Comparison of ENCODE assay signal across 15 cellular contexts in genomic region chr12:31021809-31022492, GRCh38. TPM values are rescaled to one million over a fixed set of nuclear protein-coding genes. Genes with fewer than 3 reads are reported as not detected.
A peak's percentile ranks its signal among the peaks of the same experiment; 100 is the strongest.
DNase-seq lines count a peak whose midpoint lies in the region; ATAC-seq and TF ChIP-seq lines count a peak whose summit lies in the region.
"Had no signal": no experiment of that assay in that cellular context is flagged by ENCODE, and none has a peak within 500 bp of the region (broad histone marks: within the 10 kb centered on the region; RNA-seq: fewer than 3 reads in every experiment).

No MANE protein-coding gene starts in this region.

- H2BK120ac ChIP-seq in IMR-90 (ENCODE audit: low read depth, low read length), result no peak overlapping the region

- H3K27me3 ChIP-seq in A673 (replicated peaks; ENCODE audit: insufficient read depth, low read depth, low read length, poor library complexity) (no peaks in the 10 kb centered on the region), IMR-90 (ENCODE audit: control insufficient read depth, insufficient read depth, low read length) (peaks cover 9% of the 10 kb centered on the region), foreskin keratinocyte (peaks cover 13% of the 10 kb centered on the region), GM23338 (ENCODE audit: insufficient read depth) (no peaks in the 10 kb centered on the region)
- H3K27me3 ChIP-seq: esophagus muscularis mucosa, right lobe of liver, tibial nerve had no signal

- H3K79me1 ChIP-seq in IMR-90 (ENCODE audit: low read depth in 1 of 2, low read length in 2 of 2), result no peaks in the 10 kb centered on the region

- H3K27ac Mint-ChIP-seq in GM23338, result no peak overlapping the region
- H3K27ac Mint-ChIP-seq: activated naive CD4-positive, alpha-beta T cell treated with anti-CD3 and anti-CD28 coated beads, Interleukin-2, amount 50 U/mL, for 72 hours had no signal

- H2BK20ac ChIP-seq in IMR-90 (ENCODE audit: low read depth, low read length), result no peak overlapping the region

- H3K9me3 Mint-ChIP-seq in GM23338, result peaks cover 8% of the 10 kb centered on the region

- H3K4me1 Mint-ChIP-seq in GM23338, result peaks cover 19% of the 10 kb centered on the region

- no peak overlapping the region for H3K27ac ChIP-seq in A673 (ENCODE audit: low read depth, low read length, poor library complexity, severe bottlenecking)
- H3K27ac ChIP-seq in IMR-90 (ENCODE audit: insufficient read depth, low read length), result no peak overlapping the region
- H3K27ac ChIP-seq in foreskin keratinocyte, result no peak overlapping the region
- no peak overlapping the region for H3K27ac ChIP-seq in GM23338 (ENCODE audit: low read depth)
- H3K27ac ChIP-seq: esophagus muscularis mucosa, right lobe of liver had no signal

- no peak overlapping the region for H2BK5ac ChIP-seq in IMR-90 (ENCODE audit: low read depth, low read length, poor library complexity, severe bottlenecking)

- H4K8ac ChIP-seq in IMR-90 (ENCODE audit: low read depth in 2 of 2, low read length in 2 of 2), result no peak overlapping the region

- TF ChIP-seq CTCF in A673 (conservative IDR thresholded peaks at IDR 0.05; ENCODE audit: low read depth, low read length), result 0 out of 2 replicates have a peak, but pooled peaks have one; percentile 28
- no peak for TF ChIP-seq CTCF in IMR-90 (conservative IDR thresholded peaks at IDR 0.05; ENCODE audit: low read depth, low read length)
- TF ChIP-seq CTCF in foreskin keratinocyte (conservative IDR thresholded peaks at IDR 0.05), result peak; percentile 9
- TF ChIP-seq CTCF in GM23338 (conservative IDR thresholded peaks at IDR 0.05; ENCODE audit: low read depth in 2 of 2), result peak in 1 of 2 experiments; percentile 24; a peak in 1 of 4 replicates

- DNase-seq in A673 (ENCODE audit: low spot score) (no peak), IMR-90 (no peak), foreskin keratinocyte (no peak), cardiac septum (ENCODE audit: low spot score) (no peak), GM23338 (ENCODE audit: low spot score) (no peak)
- DNase-seq: activated CD4-positive, CD25-positive, alpha-beta regulatory T cell treated with anti-CD3 and anti-CD28 coated beads, Interleukin-2, amount 50 U/mL, for 72 hours; Karpas-422; right lobe of liver; stimulated activated naive CD8-positive, alpha-beta T cell treated with anti-CD3 and anti-CD28 coated beads, Interleukin-15, Interleukin-2, amounts not matched to agents 100 U/mL and 50 U/mL, for 24 hours had no signal

- H3K23ac ChIP-seq in IMR-90 (ENCODE audit: low read depth, low read length), result no peak overlapping the region

- H3K9ac ChIP-seq in IMR-90 (ENCODE audit: low read depth, low read length), result no peak overlapping the region

- H3K4me2 ChIP-seq in IMR-90 (ENCODE audit: low read depth, low read length) (no peak overlapping the region), GM23338 (no peak overlapping the region)

- peaks cover 10% of the 10 kb centered on the region for H3K36me3 Mint-ChIP-seq in GM23338 (ENCODE audit: low read depth)
- H3K36me3 Mint-ChIP-seq: activated naive CD4-positive, alpha-beta T cell treated with anti-CD3 and anti-CD28 coated beads, Interleukin-2, amount 50 U/mL, for 72 hours had no signal

- CTCF ChIA-PET in A673 (lab: Charles Lee) (no interaction called here), IMR-90 (lab: Yijun Ruan, JAX) (interaction anchor here (0.5 to 0.6 kb wide), 2 partner anchors 62 to 1106 kb away, joined by 3 read pairs; no protein-coding TSS in a partner anchor)

- H2AFZ ChIP-seq in IMR-90 (replicated peaks; ENCODE audit: low read length, poor library complexity) (no peak overlapping the region), GM23338 (no peak overlapping the region)

- H2BK15ac ChIP-seq in IMR-90 (ENCODE audit: low read depth, low read length), result no peak overlapping the region

- no peak overlapping the region for H3K14ac ChIP-seq in IMR-90 (replicated peaks; ENCODE audit: low read depth, low read length)

- H4K20me1 ChIP-seq in IMR-90 (ENCODE audit: insufficient read depth, low read length), result no peaks in the 10 kb centered on the region
- no peaks in the 10 kb centered on the region for H4K20me1 ChIP-seq in GM23338 (replicated peaks; ENCODE audit: insufficient read depth)

- H3K9me3 ChIP-seq in A673 (ENCODE audit: low read depth, low read length, poor library complexity, severe bottlenecking) (no peaks in the 10 kb centered on the region), IMR-90 (ENCODE audit: control insufficient read depth, insufficient read depth, low read length) (no peaks in the 10 kb centered on the region)
- H3K9me3 ChIP-seq: esophagus muscularis mucosa, right lobe of liver, tibial nerve had no signal

- H3K9me2 ChIP-seq in GM23338 (ENCODE audit: insufficient read depth), result no peaks in the 10 kb centered on the region

- no peak overlapping the region for H3K56ac ChIP-seq in IMR-90 (ENCODE audit: extremely low read depth, insufficient read depth, low read length)

- dilution Hi-C loops in IMR-90 (cut with HindIII; ENCODE audit: low sequenced_read_pairs, unreplicated experiment), result no loop called here

- H4K5ac ChIP-seq in IMR-90 (ENCODE audit: low read depth, low read length), result no peak overlapping the region

- no peak overlapping the region for H3K18ac ChIP-seq in IMR-90 (ENCODE audit: low read depth, low read length)

- H2AK5ac ChIP-seq in IMR-90 (ENCODE audit: low read depth, low read length), result no peak overlapping the region

- 0 out of 2 replicates have a peak, but pooled peaks have one; percentile 9 for TF ChIP-seq RAD21 in IMR-90 (IDR thresholded peaks at IDR 0.05; ENCODE audit: low read length)

- no peaks in the 10 kb centered on the region for H3K79me2 ChIP-seq in GM23338 (replicated peaks; ENCODE audit: insufficient read depth)

- no peak overlapping the region for H4K91ac ChIP-seq in IMR-90 (ENCODE audit: insufficient read depth, low read depth, low read length)

- peaks cover 7% of the 10 kb centered on the region for H3K27me3 Mint-ChIP-seq in GM23338 (ENCODE audit: insufficient read depth, low read depth, poor library complexity)

- TF ChIP-seq POLR2A in IMR-90 (IDR thresholded peaks at IDR 0.05; ENCODE audit: low read depth, low read length), result no peak

- H3K4me1 ChIP-seq in A673 (ENCODE audit: insufficient read depth, low read length, poor library complexity, severe bottlenecking) (no peaks in the 10 kb centered on the region), IMR-90 (ENCODE audit: control insufficient read depth, insufficient read depth, low read length) (no peaks in the 10 kb centered on the region), foreskin keratinocyte (no peaks in the 10 kb centered on the region), GM23338 (ENCODE audit: insufficient read depth) (no peaks in the 10 kb centered on the region)
- H3K4me1 ChIP-seq: esophagus muscularis mucosa, right lobe of liver had no signal

- in situ Hi-C loops in IMR-90 (cut with MboI; ENCODE audit: low sequenced_read_pairs), result no loop called here

- BruUV-seq in A673 (replicated peaks; lab: Mats Ljungman, UMichigan) (no TSS peak), IMR-90 (replicated peaks; lab: Mats Ljungman, UMichigan) (no TSS peak)

- no peak for ATAC-seq in IMR-90 (ENCODE audit: low read depth)
- ATAC-seq in SK-N-SH treated with all-trans-retinoic acid at 6 μM for 48 hours, result peak; percentile 46; the same call in 1 of the 3 replicates
- ATAC-seq in foreskin keratinocyte, result no peak
- ATAC-seq in GM23338, result no peak
- no peak for ATAC-seq in HG03520 (IDR thresholded peaks at IDR 0.05; ENCODE audit: unreplicated experiment)
- no peak for ATAC-seq in HG03457 (IDR thresholded peaks at IDR 0.05; ENCODE audit: unreplicated experiment)
- ATAC-seq: activated naive CD4-positive, alpha-beta T cell treated with anti-CD3 and anti-CD28 coated beads, Interleukin-2, amount 50 U/mL, for 72 hours; stimulated activated naive CD8-positive, alpha-beta T cell treated with anti-CD3 and anti-CD28 coated beads, Interleukin-15, Interleukin-2, amounts not matched to agents 100 U/mL and 50 U/mL, for 24 hours had no signal

- no peak overlapping the region for H3K4ac ChIP-seq in IMR-90 (ENCODE audit: low read depth, low read length)

- POLR2A ChIA-PET in A673 (lab: Charles Lee; ENCODE audit: low non-redundant PET) (interaction anchor here (0.6 kb wide), 1 partner anchor 10 kb away, joined by 3 read pairs; no protein-coding TSS in a partner anchor), IMR-90 (lab: Charles Lee; ENCODE audit: unreplicated experiment) (interaction anchor here (0.6 kb wide), 1 partner anchor 278 kb away, joined by 3 read pairs; no protein-coding TSS in a partner anchor)

- no CpG with 5 or more reads among the region's 4 CpGs for WGBS in IMR-90 (ENCODE audit: extremely low coverage in 2 of 2, insufficient read length in 1 of 2), 2 experiments

- H3K4me3 ChIP-seq in A673 (ENCODE audit: low read depth, low read length, poor library complexity, severe bottlenecking) (no peak overlapping the region), IMR-90 (ENCODE audit: insufficient read depth, low read depth, low read length) (no peak overlapping the region), GM23338 (no peak overlapping the region)
- H3K4me3 ChIP-seq: esophagus muscularis mucosa, right lobe of liver, tibial nerve had no signal

- H3K36me3 ChIP-seq in A673 (ENCODE audit: insufficient read depth, low read length, poor library complexity, severe bottlenecking) (no peaks in the 10 kb centered on the region), IMR-90 (ENCODE audit: control insufficient read depth, insufficient read depth, low read length) (no peaks in the 10 kb centered on the region), GM23338 (ENCODE audit: insufficient read depth) (no peaks in the 10 kb centered on the region)
- H3K36me3 ChIP-seq: esophagus muscularis mucosa, right lobe of liver, tibial nerve had no signal

- H3K9me1 ChIP-seq in IMR-90 (ENCODE audit: insufficient read depth, low read length), result no peaks in the 10 kb centered on the region; the same call in 1 of the 2 replicates

- H2AK9ac ChIP-seq in IMR-90 (replicated peaks; ENCODE audit: low read depth, low read length, poor library complexity), result no peak overlapping the region

- no peaks in the 10 kb centered on the region for H3F3A ChIP-seq in GM23338 (replicated peaks; ENCODE audit: low read depth)

- intact Hi-C loops in A673 (cut with micrococcal nuclease; ENCODE audit: unreplicated experiment), result no loop called here
- intact Hi-C loops in IMR-90 (cut with micrococcal nuclease), result no loop called here
- intact Hi-C loops in cardiac septum (cut with DNase I), result no loop called here

- H3K4me3 Mint-ChIP-seq in GM23338, result no peak overlapping the region

TF ChIP-seq in SK-N-SH treated with all-trans-retinoic acid at 6 μM for 48 hours, 23 proteins besides CTCF, POLR2A, EP300 and RAD21 (continues in another document):
- no peak for TF ChIP-seq ISL1 (CRISPR knock-in tag; IDR thresholded peaks at IDR 0.05)

TF ChIP-seq in GM23338, 12 proteins besides CTCF, POLR2A, EP300 and RAD21 (continues in another document):
- TF ChIP-seq EZH2phosphoT487 (IDR thresholded peaks at IDR 0.05; ENCODE audit: unreplicated experiment), result no peak

RNA-seq across cellular contexts. Expression of gene DDX11, which starts 51.7 kb away (rescaled TPM):
- 188 and 196 TPM in 2 replicates for total RNA-seq in A673 (2021)
- 9.7 and 10.8 TPM in 2 replicates for total RNA-seq in IMR-90 (2012; rRNA removed)
- 17.6 and 20.0 TPM in 2 replicates for polyA plus RNA-seq in IMR-90 (2012; rRNA removed)
- polyA plus RNA-seq in IMR-90 (2012; cell fraction: cytosol; rRNA removed), result 6.1 and 6.5 TPM in 2 replicates
- polyA plus RNA-seq in IMR-90 (2012; cell fraction: nucleus; rRNA removed; ENCODE audit: low replicate concordance), result 117 and 186 TPM in 2 replicates
- total RNA-seq in foreskin keratinocyte, result 33.9 and 35.7 TPM in 2 replicates
- 18.0 and 19.0 TPM in 2 replicates for polyA plus RNA-seq in foreskin keratinocyte
- 3.4 TPM for total RNA-seq in cardiac septum
- total RNA-seq in GM23338 (2014; rRNA removed; shearing (Covaris generic)), result 95.7 and 103 TPM in 2 replicates
- polyA plus RNA-seq in GM23338 (2016; fragmentation: Nextera tagmentation; extraction: Ambion mirVana), result 58.4 and 66.0 TPM in 2 replicates
